19 cellular contexts compared by ENCODE assay signal in the genomic region with DNA sequence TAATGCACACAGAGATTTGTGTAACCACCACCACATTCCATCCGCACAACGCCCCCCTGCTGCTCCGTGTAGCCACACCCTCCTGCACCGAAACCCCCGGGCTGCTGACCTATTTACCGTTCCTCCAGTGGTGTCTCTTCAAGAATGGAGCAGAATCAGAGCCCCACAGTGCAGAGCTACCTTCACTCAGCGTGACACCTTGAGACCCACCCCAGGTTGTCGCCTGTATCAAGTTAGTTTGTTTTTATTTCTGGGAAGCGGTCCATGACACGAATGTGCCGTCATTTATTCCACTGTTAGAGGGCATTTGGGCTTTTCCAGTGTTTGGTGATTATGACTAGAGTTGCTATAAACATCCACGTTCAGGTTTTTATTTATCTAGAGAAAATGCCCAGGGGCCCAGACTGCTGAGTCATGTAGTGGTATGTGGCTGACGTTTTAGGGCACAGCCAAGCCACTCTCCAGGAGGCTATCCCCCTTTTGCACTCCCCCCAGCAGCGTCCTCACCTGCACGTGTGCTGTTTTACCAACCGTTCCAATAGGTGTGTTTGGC.
DNase-seq lines count a peak whose midpoint lies in the region; ATAC-seq and TF ChIP-seq lines count a peak whose summit lies in the region.
"Had no signal": no experiment of that assay in that cellular context is flagged by ENCODE, and none has a peak within 500 bp of the region (broad histone marks: within the 10 kb centered on the region; RNA-seq: fewer than 3 reads in every experiment).

No MANE protein-coding gene starts in this region.

- peaks cover 8% of the 10 kb centered on the region; the same call in 1 of the 2 replicates for H3K27me3 ChIP-seq in Panc1 (ENCODE audit: control insufficient read depth, insufficient read depth, low read length)
- H3K27me3 ChIP-seq in neural progenitor cell, result no peaks in the 10 kb centered on the region
- no peaks in the 10 kb centered on the region for H3K27me3 ChIP-seq in testis

- TF ChIP-seq POLR2A in testis (IDR thresholded peaks at IDR 0.05), result no peak

- peaks cover 7% of the 10 kb centered on the region; the same call in 1 of the 2 replicates for H3K4me1 ChIP-seq in Panc1 (ENCODE audit: control insufficient read depth, insufficient read depth, low read length)
- no peaks in the 10 kb centered on the region for H3K4me1 ChIP-seq in neural progenitor cell
- no peaks in the 10 kb centered on the region for H3K4me1 ChIP-seq in testis

- no peaks in the 10 kb centered on the region for H3K9me3 Mint-ChIP-seq in effector memory CD8-positive, alpha-beta T cell
- peaks cover 5% of the 10 kb centered on the region for H3K9me3 Mint-ChIP-seq in neural progenitor cell
- no peaks in the 10 kb centered on the region for H3K9me3 Mint-ChIP-seq in activated CD4-positive, alpha-beta memory T cell treated with anti-CD3 and anti-CD28 coated beads, Interleukin-2, amount 10 ng/mL, durations not matched to agents 7 days and 5 days

- no peaks in the 10 kb centered on the region for H3F3A ChIP-seq in neural progenitor cell (ENCODE audit: low read depth)

- peak; percentile 71 for ATAC-seq in Panc1
- peak; percentile 43 for ATAC-seq in effector memory CD8-positive, alpha-beta T cell (replicated peaks)
- ATAC-seq: activated CD8-positive, alpha-beta T cell treated with anti-CD3 and anti-CD28 coated beads, Interleukin-2, amount 10 ng/mL, durations not matched to agents 7 days and 5 days; gastrocnemius medialis; GM12878; upper lobe of right lung had no signal

- BruUV-seq in Panc1 (replicated peaks; lab: Mats Ljungman, UMichigan), result no TSS peak

- H3K4me3 ChIP-seq in Panc1 (ENCODE audit: low read depth in 2 of 2, low read length in 2 of 2), result no peak overlapping the region
- no peak overlapping the region for H3K4me3 ChIP-seq in neural progenitor cell
- no peak overlapping the region for H3K4me3 ChIP-seq in testis
- H3K4me3 ChIP-seq: gastrocnemius medialis, GM12878, SJCRH30, upper lobe of right lung had no signal

- no peaks in the 10 kb centered on the region for H3K36me3 Mint-ChIP-seq in effector memory CD8-positive, alpha-beta T cell (ENCODE audit: insufficient read depth)
- no peaks in the 10 kb centered on the region for H3K36me3 Mint-ChIP-seq in neural progenitor cell
- no peaks in the 10 kb centered on the region for H3K36me3 Mint-ChIP-seq in activated CD4-positive, alpha-beta memory T cell treated with anti-CD3 and anti-CD28 coated beads, Interleukin-2, amount 10 ng/mL, durations not matched to agents 7 days and 5 days (ENCODE audit: low read depth)

- H2AFZ ChIP-seq in neural progenitor cell (replicated peaks), result no peak overlapping the region

- TF ChIP-seq CTCF in Panc1 (IDR thresholded peaks at IDR 0.05) (no peak), neural progenitor cell (IDR thresholded peaks at IDR 0.05) (no peak), GM20000 (IDR thresholded peaks at IDR 0.05; ENCODE audit: extremely low read depth, missing control alignments) (no peak), testis (IDR thresholded peaks at IDR 0.05) (no peak)

- POLR2A ChIA-PET in Panc1 (lab: Charles Lee), result no interaction called here
- POLR2A ChIA-PET in activated CD4-positive, alpha-beta memory T cell treated with anti-CD3 and anti-CD28 coated beads, Interleukin-2, amount 10 ng/mL, durations not matched to agents 7 days and 5 days (lab: Charles Lee), result no interaction called here

- H3K27me3 Mint-ChIP-seq in effector memory CD8-positive, alpha-beta T cell, result peaks cover 42 to 61% of the 10 kb centered on the region in 2 donors
- peaks cover 17% of the 10 kb centered on the region for H3K27me3 Mint-ChIP-seq in neural progenitor cell (ENCODE audit: insufficient read depth, low read depth)
- H3K27me3 Mint-ChIP-seq in activated CD4-positive, alpha-beta memory T cell treated with anti-CD3 and anti-CD28 coated beads, Interleukin-2, amount 10 ng/mL, durations not matched to agents 7 days and 5 days, result no peaks in the 10 kb centered on the region

- H3K27ac ChIP-seq in Panc1 (ENCODE audit: low read length), result no peak overlapping the region
- H3K27ac ChIP-seq in neural progenitor cell, result no peak overlapping the region
- no peak overlapping the region for H3K27ac ChIP-seq in testis
- H3K27ac ChIP-seq: gastrocnemius medialis, SJCRH30, upper lobe of right lung had no signal

- H3K4me3 Mint-ChIP-seq in effector memory CD8-positive, alpha-beta T cell, result no peak overlapping the region
- no peak overlapping the region for H3K4me3 Mint-ChIP-seq in neural progenitor cell
- H3K4me3 Mint-ChIP-seq in activated CD4-positive, alpha-beta memory T cell treated with anti-CD3 and anti-CD28 coated beads, Interleukin-2, amount 10 ng/mL, durations not matched to agents 7 days and 5 days, result no peak overlapping the region
- H3K4me3 Mint-ChIP-seq: activated CD8-positive, alpha-beta T cell treated with anti-CD3 and anti-CD28 coated beads, Interleukin-2, amount 10 ng/mL, durations not matched to agents 7 days and 5 days had no signal

- H3K9ac ChIP-seq in neural progenitor cell, result no peak overlapping the region

- peak; percentile 28 for DNase-seq in ELR (ENCODE audit: low read depth)
- DNase-seq in Panc1 (ENCODE audit: low read depth, low spot score), result no peak
- no peak for DNase-seq in effector memory CD8-positive, alpha-beta T cell
- no peak for DNase-seq in neural progenitor cell (ENCODE audit: low spot score)
- DNase-seq in GM20000 (ENCODE audit: low spot score), result no peak
- DNase-seq in testis, result no peak
- DNase-seq in activated CD4-positive, alpha-beta memory T cell treated with anti-CD3 and anti-CD28 coated beads, Interleukin-2, amount 10 ng/mL, durations not matched to agents 7 days and 5 days, result no peak
- no peak for DNase-seq in iPS-NIHi7 (ENCODE audit: extremely low spot score)
- DNase-seq: activated CD8-positive, alpha-beta T cell treated with anti-CD3 and anti-CD28 coated beads, Interleukin-2, amount 10 ng/mL, durations not matched to agents 7 days and 5 days; DND-41; effector memory CD4-positive, alpha-beta T cell; gastrocnemius medialis; KG1; NCI-H1436 treated with DMSO at 0.1 percent for 48 hours; NCI-H69; SJCRH30; stimulated activated CD4-positive, alpha-beta T cell treated with anti-CD3 and anti-CD28 coated beads, Interleukin-1b, Interleukin-23, amount 100 ng/mL, for 48 hours; upper lobe of right lung had no signal

- H3K27ac Mint-ChIP-seq in effector memory CD8-positive, alpha-beta T cell, result no peak overlapping the region
- H3K27ac Mint-ChIP-seq in neural progenitor cell, result peak overlapping the region; percentile 30
- H3K27ac Mint-ChIP-seq in activated CD4-positive, alpha-beta memory T cell treated with anti-CD3 and anti-CD28 coated beads, Interleukin-2, amount 10 ng/mL, durations not matched to agents 7 days and 5 days, result no peak overlapping the region
- H3K27ac Mint-ChIP-seq: activated CD8-positive, alpha-beta T cell treated with anti-CD3 and anti-CD28 coated beads, Interleukin-2, amount 10 ng/mL, durations not matched to agents 7 days and 5 days had no signal

- in situ Hi-C loops in Panc1 (cut with HindIII; ENCODE audit: low pct_unique_long_range_greater_than_20kb, low sequenced_read_pairs), result no loop called here

- H3K4me1 Mint-ChIP-seq in effector memory CD8-positive, alpha-beta T cell (ENCODE audit: low read depth in 2 of 2), result peaks cover 0 to 2% of the 10 kb centered on the region in 2 donors
- H3K4me1 Mint-ChIP-seq in neural progenitor cell, result peaks cover 24% of the 10 kb centered on the region
- peaks cover 2% of the 10 kb centered on the region for H3K4me1 Mint-ChIP-seq in activated CD4-positive, alpha-beta memory T cell treated with anti-CD3 and anti-CD28 coated beads, Interleukin-2, amount 10 ng/mL, durations not matched to agents 7 days and 5 days

- H3K9me3 ChIP-seq in Panc1 (ENCODE audit: control insufficient read depth, insufficient read depth, low read depth, low read length) (no peaks in the 10 kb centered on the region), neural progenitor cell (ENCODE audit: low read depth) (no peaks in the 10 kb centered on the region), testis (no peaks in the 10 kb centered on the region)
- H3K9me3 ChIP-seq: gastrocnemius medialis, SJCRH30, upper lobe of right lung had no signal

- CTCF ChIA-PET in Panc1 (lab: Charles Lee), result no interaction called here
- CTCF ChIA-PET in activated CD4-positive, alpha-beta memory T cell treated with anti-CD3 and anti-CD28 coated beads, Interleukin-2, amount 10 ng/mL, durations not matched to agents 7 days and 5 days (lab: Charles Lee), result no interaction called here

- WGBS in testis, 2 donors, result 71 to 92% methylated on average over 16 of the region's 16 CpGs

- intact Hi-C loops in Panc1 (cut with micrococcal nuclease; ENCODE audit: unreplicated experiment) (no loop called here), testis (cut with DNase I; ENCODE audit: low total_unique reads) (no loop called here)

- H3K79me2 ChIP-seq in neural progenitor cell (ENCODE audit: low read depth), result no peaks in the 10 kb centered on the region

- no peaks in the 10 kb centered on the region for H4K20me1 ChIP-seq in neural progenitor cell (ENCODE audit: low read depth)

- no peak overlapping the region for H3K4me2 ChIP-seq in neural progenitor cell

- H3K36me3 ChIP-seq in Panc1 (ENCODE audit: control insufficient read depth, insufficient read depth, low read length), result no peaks in the 10 kb centered on the region
- no peaks in the 10 kb centered on the region for H3K36me3 ChIP-seq in neural progenitor cell
- no peaks in the 10 kb centered on the region for H3K36me3 ChIP-seq in testis (ENCODE audit: low read depth, missing control alignments)
- H3K36me3 ChIP-seq: gastrocnemius medialis, SJCRH30, upper lobe of right lung had no signal
